In the genomic region with DNA sequence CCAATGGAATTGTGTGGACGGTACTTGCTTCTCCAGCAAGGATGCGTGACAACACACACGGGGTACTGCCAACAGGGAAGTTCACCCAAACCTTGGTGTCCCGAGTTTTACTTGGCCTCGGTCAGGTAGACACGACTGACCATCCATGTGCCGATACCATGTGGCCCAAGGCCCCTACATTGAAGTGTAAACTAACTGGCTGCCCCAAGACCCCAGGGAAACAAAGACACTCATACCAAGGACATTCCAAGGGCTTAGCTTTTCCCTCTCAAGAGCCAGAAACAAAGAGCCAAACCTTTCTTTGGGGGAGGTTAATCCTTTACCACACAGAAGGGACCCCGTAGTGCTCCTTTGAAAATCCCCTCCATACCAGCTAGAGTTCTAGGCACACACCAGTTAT, we compare ENCODE assay signal across 26 cellular contexts.
DNase-seq lines count a peak whose midpoint lies in the region; ATAC-seq and TF ChIP-seq lines count a peak whose summit lies in the region.
"Had no signal": no experiment of that assay in that cellular context is flagged by ENCODE, and none has a peak within 500 bp of the region (broad histone marks: within the 10 kb centered on the region; RNA-seq: fewer than 3 reads in every experiment).

No MANE protein-coding gene starts in this region.

- no peak overlapping the region for H2BK15ac ChIP-seq in H9 (ENCODE audit: low read depth, low read length)
- no peak overlapping the region for H2BK15ac ChIP-seq in mesendoderm (replicated peaks; ENCODE audit: low read depth)

- no peak overlapping the region for H3K4me3 ChIP-seq in mesendoderm (ENCODE audit: low read length)
- no peak overlapping the region for H3K4me3 ChIP-seq in suprapubic skin
- no peak overlapping the region for H3K4me3 ChIP-seq in left ventricle myocardium inferior
- H3K4me3 ChIP-seq: A549, Peyer's patch, SJCRH30 had no signal

- H3K4me2 ChIP-seq in H9 (ENCODE audit: insufficient read depth, insufficient read length, low read length) (no peak overlapping the region), mesendoderm (ENCODE audit: low read length) (no peak overlapping the region)
- H3K4me2 ChIP-seq: A549 had no signal

- no peak overlapping the region for H3K9ac ChIP-seq in H9 (ENCODE audit: extremely low read depth, insufficient read length, low read length)
- no peak overlapping the region for H3K9ac ChIP-seq in mesendoderm (ENCODE audit: low read length)

- H3K79me2 ChIP-seq in H9 (ENCODE audit: insufficient read depth, low read length) = no peaks in the 10 kb centered on the region
- no peaks in the 10 kb centered on the region for H3K79me2 ChIP-seq in mesendoderm (ENCODE audit: control insufficient read depth, insufficient read depth, low read length)

- H3K4ac ChIP-seq in H9 (ENCODE audit: low read depth, low read length) (no peak overlapping the region), mesendoderm (ENCODE audit: low read depth, low read length) (no peak overlapping the region)

- no peak overlapping the region for H3K56ac ChIP-seq in H9 (ENCODE audit: insufficient read length, low read depth, low read length)
- H3K56ac ChIP-seq in mesendoderm (ENCODE audit: low read length) = no peak overlapping the region

- H4K20me1 ChIP-seq in H9 (ENCODE audit: control insufficient read depth, insufficient read depth, insufficient read length) = no peaks in the 10 kb centered on the region

- H4K8ac ChIP-seq in H9 (replicated peaks; ENCODE audit: insufficient read length, low read depth, low read length) (no peak overlapping the region), mesendoderm (ENCODE audit: low read depth, low read length) (no peak overlapping the region)

- ATAC-seq in WTC11 = peak; percentile 66
- ATAC-seq in GM21737 (IDR thresholded peaks at IDR 0.05; ENCODE audit: unreplicated experiment) = no peak
- no peak for ATAC-seq in HG03175 (IDR thresholded peaks at IDR 0.05; ENCODE audit: unreplicated experiment)
- ATAC-seq: A549, T-cell had no signal

- H2BK5ac ChIP-seq in H9 (ENCODE audit: insufficient read length, low read length) = no peak overlapping the region
- no peak overlapping the region for H2BK5ac ChIP-seq in mesendoderm (ENCODE audit: low read length)

- H2BK12ac ChIP-seq in H9 (ENCODE audit: insufficient read length, low read depth, low read length) = no peak overlapping the region

- H3K4me3 Mint-ChIP-seq in H9 = no peak overlapping the region; a peak in 1 of 5 replicates
- H3K4me3 Mint-ChIP-seq in WTC11 = no peak overlapping the region
- H3K4me3 Mint-ChIP-seq: CD4-positive, alpha-beta memory T cell; IgD-negative memory B cell; T-cell had no signal

- H2AK5ac ChIP-seq in H9 (ENCODE audit: insufficient read length, low read length) (no peak overlapping the region), mesendoderm (ENCODE audit: low read length) (no peak overlapping the region)

- DNase-seq in H9 = no peak
- DNase-seq in WTC11 (ENCODE audit: low spot score) = peak; percentile 5
- DNase-seq in mesendoderm = peak; percentile 35
- DNase-seq in suprapubic skin (ENCODE audit: low spot score in 2 of 2) = peak; percentile 31 to 32
- no peak for DNase-seq in SW480 (ENCODE audit: low spot score)
- no peak for DNase-seq in left ventricle myocardium inferior
- DNase-seq: C1 segment of cervical spinal cord; CD4-positive, alpha-beta memory T cell; COR-L47; DMS53; GOT3; NCI-H1048; NCI-H1436; NCI-H187; NCI-H2081 treated with DMSO at 0.1 percent for 48 hours; NCI-H2171; NCI-H226; NCI-H510A; NCI-H69; Peyer's patch; SJCRH30; T-cell had no signal

- no peak for TF ChIP-seq POLR2A in suprapubic skin (IDR thresholded peaks at IDR 0.05)

- peaks cover 61 to 67% of the 10 kb centered on the region in 2 experiments for H3K4me1 Mint-ChIP-seq in H9
- peaks cover 25% of the 10 kb centered on the region for H3K4me1 Mint-ChIP-seq in WTC11
- H3K4me1 Mint-ChIP-seq: CD4-positive, alpha-beta memory T cell; IgD-negative memory B cell; T-cell had no signal

- H3K23ac ChIP-seq in H9 (ENCODE audit: insufficient read length, low read depth, low read length) = no peak overlapping the region
- H3K23ac ChIP-seq in mesendoderm (ENCODE audit: low read length) = no peak overlapping the region

- H3K36me3 ChIP-seq in mesendoderm (ENCODE audit: control insufficient read depth, insufficient read depth, low read length) (no peaks in the 10 kb centered on the region), suprapubic skin (no peaks in the 10 kb centered on the region), left ventricle myocardium inferior (no peaks in the 10 kb centered on the region)
- H3K36me3 ChIP-seq: Peyer's patch, SJCRH30 had no signal

- peaks cover 12 to 26% of the 10 kb centered on the region in 2 experiments for H3K9me3 Mint-ChIP-seq in H9
- no peaks in the 10 kb centered on the region for H3K9me3 Mint-ChIP-seq in WTC11

- H3K14ac ChIP-seq in H9 (ENCODE audit: insufficient read depth, low read length) = no peak overlapping the region

- H3K9me3 ChIP-seq in H9 (ENCODE audit: control insufficient read depth, low read depth, low read length) (no peaks in the 10 kb centered on the region), suprapubic skin (no peaks in the 10 kb centered on the region), left ventricle myocardium inferior (replicated peaks) (no peaks in the 10 kb centered on the region)
- H3K9me3 ChIP-seq: SJCRH30 had no signal

- H2BK120ac ChIP-seq in H9 (ENCODE audit: low read depth, low read length, poor library complexity, severe bottlenecking) = no peak overlapping the region
- H2BK120ac ChIP-seq in mesendoderm (ENCODE audit: low read depth, low read length) = no peak overlapping the region

- POLR2A ChIA-PET in WTC11 (lab: Charles Lee) = interaction anchor here (0.5 kb wide), 1 partner anchor 359 kb away, joined by 4 read pairs; no protein-coding TSS in a partner anchor

- H3K79me1 ChIP-seq in H9 (ENCODE audit: insufficient read depth, low read depth, low read length, poor library complexity, severe bottlenecking) (no peaks in the 10 kb centered on the region), mesendoderm (ENCODE audit: low read length) (no peaks in the 10 kb centered on the region)

- no peaks in the 10 kb centered on the region; the same call in 1 of the 2 replicates for H3K27me3 ChIP-seq in H9 (ENCODE audit: insufficient read depth, low read length)
- peaks cover 3% of the 10 kb centered on the region for H3K27me3 ChIP-seq in mesendoderm (ENCODE audit: insufficient read depth, low read length, poor library complexity)
- H3K27me3 ChIP-seq in suprapubic skin = no peaks in the 10 kb centered on the region
- no peaks in the 10 kb centered on the region for H3K27me3 ChIP-seq in left ventricle myocardium inferior (ENCODE audit: low read depth)
- H3K27me3 ChIP-seq: Peyer's patch had no signal

- no peak overlapping the region for H3T11ph ChIP-seq in H9 (ENCODE audit: low read length)

- H3K27me3 Mint-ChIP-seq in H9 (ENCODE audit: low read depth) (peaks cover 80% of the 10 kb centered on the region), WTC11 (ENCODE audit: low read depth) (peaks cover 9% of the 10 kb centered on the region)

- no peak overlapping the region for H4K5ac ChIP-seq in H9 (ENCODE audit: insufficient read length, low read depth, low read length)
- H4K5ac ChIP-seq in mesendoderm (ENCODE audit: low read length) = no peak overlapping the region

- no peak overlapping the region for H2BK20ac ChIP-seq in H9 (ENCODE audit: low read depth, low read length, poor library complexity, severe bottlenecking)

- no peak overlapping the region for H3K18ac ChIP-seq in H9 (ENCODE audit: insufficient read length, low read depth, low read length)
- no peak overlapping the region for H3K18ac ChIP-seq in mesendoderm (ENCODE audit: low read length)

- TF ChIP-seq EP300 in suprapubic skin (IDR thresholded peaks at IDR 0.05) = no peak

- H3K36me3 Mint-ChIP-seq in H9 (ENCODE audit: insufficient read depth in 1 of 3, low read depth in 3 of 3) = peaks cover 0 to 23% (median 0%) of the 10 kb centered on the region in 3 experiments; a peak in 3 of 7 replicates
- no peaks in the 10 kb centered on the region for H3K36me3 Mint-ChIP-seq in WTC11
- H3K36me3 Mint-ChIP-seq: CD4-positive, alpha-beta memory T cell; T-cell had no signal

- no CpG with 5 or more reads among the region's 8 CpGs for WGBS in H9 (ENCODE audit: extremely low coverage, insufficient read length, low lambda C conversion rate)
- WGBS in mesendoderm (ENCODE audit: extremely low coverage, insufficient coverage, low lambda C conversion rate) = no CpG with 5 or more reads among the region's 8 CpGs
- 90% methylated on average over 8 of the region's 8 CpGs for WGBS in suprapubic skin

- no peak overlapping the region for H4K91ac ChIP-seq in H9 (ENCODE audit: insufficient read length, low read depth, low read length)

- no peak overlapping the region for H3K27ac ChIP-seq in H9 (ENCODE audit: insufficient read length, low read depth, low read length)
- no peak overlapping the region for H3K27ac ChIP-seq in mesendoderm (ENCODE audit: low read depth, low read length)
- no peak overlapping the region for H3K27ac ChIP-seq in suprapubic skin
- no peak overlapping the region for H3K27ac ChIP-seq in left ventricle myocardium inferior (replicated peaks)
- H3K27ac ChIP-seq: A549, Peyer's patch, SJCRH30 had no signal

- peak overlapping the region in 2 of 3 experiments; percentile 72 to 75; a peak in 3 of 7 replicates for H3K27ac Mint-ChIP-seq in H9
- no peak overlapping the region for H3K27ac Mint-ChIP-seq in WTC11
- H3K27ac Mint-ChIP-seq: CD4-positive, alpha-beta memory T cell; IgD-negative memory B cell; T-cell had no signal

- CTCF ChIA-PET in WTC11 (lab: Charles Lee) = interaction anchor here (0.8 kb wide), 1 partner anchor 145 kb away, joined by 3 read pairs; no protein-coding TSS in a partner anchor

- TF ChIP-seq CTCF in H9 (conservative IDR thresholded peaks at IDR 0.05) (no peak), WTC11 (IDR thresholded peaks at IDR 0.05) (no peak), suprapubic skin (IDR thresholded peaks at IDR 0.05) (no peak), left ventricle myocardium inferior (IDR thresholded peaks at IDR 0.05; ENCODE audit: borderline replicate concordance) (no peak)

- intact Hi-C loops in left ventricle myocardium inferior (cut with micrococcal nuclease) = no loop called here

- no peaks in the 10 kb centered on the region for H3K23me2 ChIP-seq in H9 (ENCODE audit: insufficient read length, low read depth, low read length, poor library complexity, severe bottlenecking)

- no peak overlapping the region for H2AFZ ChIP-seq in H9 (ENCODE audit: low read length)

- H3K4me1 ChIP-seq in H9 (ENCODE audit: insufficient read depth, low read length) (no peaks in the 10 kb centered on the region), mesendoderm (ENCODE audit: control insufficient read depth, low read depth, low read length) (no peaks in the 10 kb centered on the region), suprapubic skin (peaks cover 5% of the 10 kb centered on the region), left ventricle myocardium inferior (peaks cover 21% of the 10 kb centered on the region)
- H3K4me1 ChIP-seq: A549, Peyer's patch, SJCRH30 had no signal

Comparison
In these comparisons a context has a peak if more than half of its experiments do, and no peak if none do; other contexts are left out.
1. DNase-seq: peak in WTC11 (single experiment), mesendoderm (single experiment) and suprapubic skin (2 of 2); none in H9 (single experiment), SW480 (single experiment) and left ventricle myocardium inferior (single experiment).